6 cellular contexts compared by ENCODE assay signal in the genomic region with DNA sequence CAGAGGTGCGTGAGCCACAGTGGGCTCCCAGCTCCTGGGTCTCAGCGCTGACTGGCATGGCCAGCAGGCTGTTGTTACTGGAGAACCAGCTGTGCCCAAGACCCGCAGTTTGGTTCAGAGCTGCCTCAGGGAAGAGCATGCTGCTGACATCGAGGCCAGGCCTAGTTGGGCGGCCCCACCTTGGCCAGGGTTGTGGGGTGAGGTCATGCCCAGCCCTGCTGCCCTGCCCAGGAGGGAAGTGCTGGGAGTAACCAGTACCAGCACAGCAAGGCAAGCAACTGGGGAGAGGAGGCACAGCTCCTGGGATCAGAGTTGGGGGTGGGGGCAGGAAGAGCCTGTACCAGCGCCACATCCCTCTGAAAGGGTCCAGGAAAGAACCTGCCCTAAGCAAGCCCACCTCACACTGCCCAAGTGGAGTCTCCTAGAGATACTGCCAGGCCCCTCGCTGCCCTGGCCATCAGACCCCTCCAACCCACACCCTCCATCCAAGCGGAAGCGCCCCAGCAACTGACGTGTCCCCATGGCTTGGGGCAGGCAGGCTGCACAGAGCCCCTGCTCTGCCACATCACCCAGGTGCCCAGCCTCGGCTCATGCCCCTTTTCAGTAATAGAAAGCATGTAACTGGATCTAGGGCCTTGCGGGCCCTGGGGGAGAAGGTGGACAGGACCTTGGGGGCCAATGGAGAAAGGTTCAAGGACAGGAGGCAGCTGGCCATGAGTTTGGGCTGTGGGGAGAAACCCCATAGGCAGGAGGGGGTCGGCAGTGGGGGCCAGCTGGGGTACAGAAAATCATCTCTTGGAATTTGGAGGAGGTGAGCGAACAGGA. TPM values are rescaled to one million over a fixed set of nuclear protein-coding genes. Genes with fewer than 3 reads are reported as not detected.
DNase-seq lines count a peak whose midpoint lies in the region; ATAC-seq, FAIRE-seq and TF ChIP-seq lines count a peak whose summit lies in the region.

No MANE protein-coding gene starts in this region.

- no peaks in the 10 kb centered on the region for H3K9me2 ChIP-seq in MM.1S (replicated peaks; ENCODE audit: insufficient read depth, low read length)

- intact Hi-C loops in endothelial cell of umbilical vein (cut with micrococcal nuclease) (no loop called here), gastrocnemius medialis (cut with DNase I; ENCODE audit: low total_unique reads) (no loop called here)

- no peak for FAIRE-seq in endothelial cell of umbilical vein (lab: Jason Lieb, UNC)

- H3K79me2 ChIP-seq in MM.1S (ENCODE audit: low read length) (no peaks in the 10 kb centered on the region), endothelial cell of umbilical vein (ENCODE audit: control insufficient read depth, insufficient read depth, low read length) (no peaks in the 10 kb centered on the region)

- TF ChIP-seq POLR2A in endothelial cell of umbilical vein (IDR thresholded peaks at IDR 0.05; ENCODE audit: low read depth, low read length) (no peak), gastrocnemius medialis (IDR thresholded peaks at IDR 0.05) (no peak)

- DNase-seq in MM.1S (no peak), endothelial cell of umbilical vein (ENCODE audit: low read depth, low spot score) (no peak), gastrocnemius medialis (no peak), superior temporal gyrus (ENCODE audit: extremely low spot score) (no peak), ACHN (no peak), H4 (ENCODE audit: low spot score) (no peak)

- no peak for ATAC-seq in gastrocnemius medialis

- in situ Hi-C loops in gastrocnemius medialis (cut with MboI; ENCODE audit: low sequenced_read_pairs in 4 of 4), result no loop called here
- in situ Hi-C loops in ACHN (cut with HindIII; ENCODE audit: low pct_ligation_motif_present, low pct_unique_long_range_greater_than_20kb, low sequenced_read_pairs), result no loop called here

- no peak overlapping the region for H3K27ac ChIP-seq in MM.1S (ENCODE audit: low read length)
- H3K27ac ChIP-seq in endothelial cell of umbilical vein (ENCODE audit: insufficient read depth, low read depth, low read length), result no peak overlapping the region
- H3K27ac ChIP-seq in gastrocnemius medialis, result peak overlapping the region in 2 of 4 donors; percentile 6 to 38

- dilution Hi-C loops in endothelial cell of umbilical vein (cut with MboI; ENCODE audit: extremely low pct_ligation_motif_present, low sequenced_read_pairs), result no loop called here

- POLR2A ChIA-PET in endothelial cell of umbilical vein (lab: Charles Lee), result interaction anchor here (1.3 kb wide), 1 partner anchor 38 kb away, joined by 3 read pairs; the partner anchor contains the start of genes CIAPIN1 and COQ9

- TF ChIP-seq CTCF in MM.1S (IDR thresholded peaks at IDR 0.05; ENCODE audit: low read length) (no peak), endothelial cell of umbilical vein (IDR thresholded peaks at IDR 0.05; ENCODE audit: extremely low read depth in 1 of 2, insufficient read depth in 1 of 2, low read depth in 1 of 2, low read length in 2 of 2) (no peak), gastrocnemius medialis (IDR thresholded peaks at IDR 0.05 in 4 of 5, conservative IDR thresholded peaks at IDR 0.05 in 1 of 5) (no peak)

- H3K36me3 ChIP-seq in MM.1S (replicated peaks; ENCODE audit: insufficient read depth, low read length) (no peaks in the 10 kb centered on the region), endothelial cell of umbilical vein (ENCODE audit: control insufficient read depth in 2 of 2, extremely low read depth in 1 of 2, insufficient read depth in 2 of 2, low read length in 2 of 2) (no peaks in the 10 kb centered on the region), gastrocnemius medialis (no peaks in the 10 kb centered on the region)

- H3K9me1 ChIP-seq in endothelial cell of umbilical vein (replicated peaks; ENCODE audit: control insufficient read depth, extremely low read depth, insufficient read depth, low read length), result no peaks in the 10 kb centered on the region

- peak overlapping the region; percentile 99 for H3K4me2 ChIP-seq in MM.1S (ENCODE audit: low read depth, low read length)
- peak overlapping the region; percentile 75 for H3K4me2 ChIP-seq in endothelial cell of umbilical vein (ENCODE audit: insufficient read depth, low read length)

- no TSS peak for BruUV-seq in endothelial cell of umbilical vein (replicated peaks; lab: Mats Ljungman, UMichigan)

- H3K4me1 ChIP-seq in MM.1S (ENCODE audit: low read length) (peaks cover 4% of the 10 kb centered on the region; the same call in 1 of the 2 replicates), endothelial cell of umbilical vein (ENCODE audit: control insufficient read depth, extremely low read depth, insufficient read depth, low read length) (peaks cover 6% of the 10 kb centered on the region), gastrocnemius medialis (peaks cover 5 to 11% of the 10 kb centered on the region in 2 donors)

- CTCF ChIA-PET in endothelial cell of umbilical vein (lab: Charles Lee), result interaction anchor here (1.0 to 5.3 kb wide), 3 partner anchors 16 to 52 kb away, joined by 3 to 27 read pairs (median 3); no protein-coding TSS in a partner anchor

- H2AFZ ChIP-seq in MM.1S (ENCODE audit: low read length) (peak overlapping the region; percentile 63), endothelial cell of umbilical vein (ENCODE audit: low read depth, low read length) (peak overlapping the region; percentile 96)

- H3F3A ChIP-seq in MM.1S (ENCODE audit: insufficient read depth, low read length), result no peaks in the 10 kb centered on the region

- H3K27me3 ChIP-seq in MM.1S (replicated peaks; ENCODE audit: insufficient read depth, low read length), result 0 out of 2 replicates have a peak, but pooled peaks cover 3% of the 10 kb centered on the region
- H3K27me3 ChIP-seq in endothelial cell of umbilical vein (ENCODE audit: control insufficient read depth in 2 of 2, insufficient read depth in 2 of 2, low read length in 2 of 2), result peaks cover 0 to 3% of the 10 kb centered on the region in 2 experiments
- peaks cover 0 to 2% (median 0%) of the 10 kb centered on the region in 3 donors for H3K27me3 ChIP-seq in gastrocnemius medialis

- H4K20me1 ChIP-seq in MM.1S (ENCODE audit: insufficient read depth, low read length) (no peaks in the 10 kb centered on the region), endothelial cell of umbilical vein (replicated peaks; ENCODE audit: control insufficient read depth, extremely low read depth, insufficient read depth, low read length) (no peaks in the 10 kb centered on the region)

- H3K9ac ChIP-seq in MM.1S (ENCODE audit: low read length) (peak overlapping the region; percentile 49; the same call in 1 of the 2 replicates), endothelial cell of umbilical vein (replicated peaks; ENCODE audit: extremely low read depth, insufficient read depth, low read length) (peak overlapping the region; percentile 62)

- H3K4me3 ChIP-seq in MM.1S (ENCODE audit: low read length), result no peak overlapping the region; the same call in 1 of the 2 replicates
- H3K4me3 ChIP-seq in endothelial cell of umbilical vein (replicated peaks in 1 of 3; ENCODE audit: insufficient read depth in 1 of 3, low read depth in 1 of 3, low read length in 3 of 3), result peak overlapping the region; percentile 49 to 72 (median 51)
- H3K4me3 ChIP-seq in gastrocnemius medialis, result peak overlapping the region; percentile 49 to 75 (median 60)

- H3K9me3 ChIP-seq in MM.1S (replicated peaks; ENCODE audit: insufficient read depth, low read length) (no peaks in the 10 kb centered on the region), endothelial cell of umbilical vein (replicated peaks; ENCODE audit: control insufficient read depth, insufficient read depth, low read length) (no peaks in the 10 kb centered on the region), gastrocnemius medialis (no peaks in the 10 kb centered on the region)

RNA-seq across cellular contexts. Expression of gene DOK4, which starts 1.0 kb away (rescaled TPM):
- total RNA-seq in endothelial cell of umbilical vein (22.3 and 24.4 TPM in 2 replicates), gastrocnemius medialis (1 to 10 TPM; 2.2 to 3.6 (median 2.9) TPM)
- 22.5 and 23.4 TPM in 2 replicates for polyA plus RNA-seq in endothelial cell of umbilical vein
- 21.2 and 23.3 TPM in 2 replicates for polyA plus RNA-seq in endothelial cell of umbilical vein (2011; cell fraction: cytosol; rRNA removed)
- polyA plus RNA-seq in endothelial cell of umbilical vein (2011; cell fraction: nucleus; rRNA removed), result 40.5 and 44.7 TPM in 2 replicates
- polyA plus RNA-seq in endothelial cell of umbilical vein (2012), result 16.6 and 20.1 TPM in 2 replicates
- 18.0 and 23.8 TPM in 2 replicates for polyA minus RNA-seq in endothelial cell of umbilical vein
- polyA minus RNA-seq in endothelial cell of umbilical vein (2011; cell fraction: cytosol; rRNA and poly(A)+ RNA removed), result 17.8 TPM
- polyA minus RNA-seq in endothelial cell of umbilical vein (2011; cell fraction: nucleus; rRNA and poly(A)+ RNA removed), result 5.4 and 6.0 TPM in 2 replicates
- 15.5 and 25.4 TPM in 2 replicates for total RNA-seq in H4 (2014; rRNA removed; shearing (Covaris generic))

RNA-seq across cellular contexts. Expression of gene POLR2C, which starts 22.8 kb away (rescaled TPM):
- total RNA-seq in endothelial cell of umbilical vein (60.2 and 65.2 TPM in 2 replicates), gastrocnemius medialis (100 to 1,000 TPM in 3 of 4 donors, 10 to 100 TPM in 1; 97.2 to 162 (median 134) TPM)
- polyA plus RNA-seq in endothelial cell of umbilical vein, result 115 and 129 TPM in 2 replicates
- polyA plus RNA-seq in endothelial cell of umbilical vein (2011; cell fraction: cytosol; rRNA removed), result 118 and 127 TPM in 2 replicates
- 92.4 and 111 TPM in 2 replicates for polyA plus RNA-seq in endothelial cell of umbilical vein (2011; cell fraction: nucleus; rRNA removed)
- 61.1 and 68.3 TPM in 2 replicates for polyA plus RNA-seq in endothelial cell of umbilical vein (2012)
- polyA minus RNA-seq in endothelial cell of umbilical vein, result 224 and 248 TPM in 2 replicates
- 122 TPM for polyA minus RNA-seq in endothelial cell of umbilical vein (2011; cell fraction: cytosol; rRNA and poly(A)+ RNA removed)
- polyA minus RNA-seq in endothelial cell of umbilical vein (2011; cell fraction: nucleus; rRNA and poly(A)+ RNA removed), result 58.3 and 59.0 TPM in 2 replicates
- total RNA-seq in H4 (2014; rRNA removed; shearing (Covaris generic)), result 201 and 244 TPM in 2 replicates

RNA-seq across cellular contexts. Expression of gene COQ9, which starts 38.0 kb away (rescaled TPM):
- total RNA-seq in endothelial cell of umbilical vein, result 42.1 and 42.5 TPM in 2 replicates
- 78.3 and 83.6 TPM in 2 replicates for polyA plus RNA-seq in endothelial cell of umbilical vein
- polyA plus RNA-seq in endothelial cell of umbilical vein (2011; cell fraction: cytosol; rRNA removed), result 77.5 and 80.1 TPM in 2 replicates
- 130 and 136 TPM in 2 replicates for polyA plus RNA-seq in endothelial cell of umbilical vein (2011; cell fraction: nucleus; rRNA removed)
- 45.1 and 49.5 TPM in 2 replicates for polyA plus RNA-seq in endothelial cell of umbilical vein (2012)
- polyA minus RNA-seq in endothelial cell of umbilical vein, result 65.5 and 67.5 TPM in 2 replicates
- polyA minus RNA-seq in endothelial cell of umbilical vein (2011; cell fraction: cytosol; rRNA and poly(A)+ RNA removed), result 50.9 TPM
- polyA minus RNA-seq in endothelial cell of umbilical vein (2011; cell fraction: nucleus; rRNA and poly(A)+ RNA removed), result 27.8 and 29.9 TPM in 2 replicates
- 100 to 1,000 TPM; 107 to 171 (median 135) TPM for total RNA-seq in gastrocnemius medialis
- total RNA-seq in H4 (2014; rRNA removed; shearing (Covaris generic)), result 67.6 and 76.9 TPM in 2 replicates

RNA-seq across cellular contexts. Expression of gene CIAPIN1, which starts 38.1 kb away (rescaled TPM):
- total RNA-seq in endothelial cell of umbilical vein, result 70.9 and 77.9 TPM in 2 replicates
- polyA plus RNA-seq in endothelial cell of umbilical vein, result 70.7 and 74.6 TPM in 2 replicates
- polyA plus RNA-seq in endothelial cell of umbilical vein (2011; cell fraction: cytosol; rRNA removed), result 75.4 and 79.5 TPM in 2 replicates
- 58.5 and 59.3 TPM in 2 replicates for polyA plus RNA-seq in endothelial cell of umbilical vein (2011; cell fraction: nucleus; rRNA removed)
- 68.9 and 85.7 TPM in 2 replicates for polyA plus RNA-seq in endothelial cell of umbilical vein (2012)
- 54.0 and 60.6 TPM in 2 replicates for polyA minus RNA-seq in endothelial cell of umbilical vein
- polyA minus RNA-seq in endothelial cell of umbilical vein (2011; cell fraction: cytosol; rRNA and poly(A)+ RNA removed), result 24.8 TPM
- 19.1 and 34.2 TPM in 2 replicates for polyA minus RNA-seq in endothelial cell of umbilical vein (2011; cell fraction: nucleus; rRNA and poly(A)+ RNA removed)
- total RNA-seq in gastrocnemius medialis, result 10 to 100 TPM; 31.0 to 38.8 (median 37.9) TPM
- 88.4 and 96.4 TPM in 2 replicates for total RNA-seq in H4 (2014; rRNA removed; shearing (Covaris generic))

RNA-seq across cellular contexts. Expression of gene CCDC102A, which starts 51.1 kb away (rescaled TPM):
- total RNA-seq in endothelial cell of umbilical vein (6.6 and 7.8 TPM in 2 replicates), gastrocnemius medialis (1 to 10 TPM; 1.2 to 9.3 (median 3.4) TPM)
- 12.0 and 12.2 TPM in 2 replicates for polyA plus RNA-seq in endothelial cell of umbilical vein
- polyA plus RNA-seq in endothelial cell of umbilical vein (2011; cell fraction: cytosol; rRNA removed), result 8.3 and 11.9 TPM in 2 replicates
- polyA plus RNA-seq in endothelial cell of umbilical vein (2011; cell fraction: nucleus; rRNA removed), result 6.6 and 8.4 TPM in 2 replicates
- polyA plus RNA-seq in endothelial cell of umbilical vein (2012), result 5.1 and 7.9 TPM in 2 replicates
- polyA minus RNA-seq in endothelial cell of umbilical vein, result 4.1 and 4.2 TPM in 2 replicates
- 1.9 TPM for polyA minus RNA-seq in endothelial cell of umbilical vein (2011; cell fraction: cytosol; rRNA and poly(A)+ RNA removed)
- polyA minus RNA-seq in endothelial cell of umbilical vein (2011; cell fraction: nucleus; rRNA and poly(A)+ RNA removed), result 1.4 and 3.3 TPM in 2 replicates
- 5.8 and 10.2 TPM in 2 replicates for total RNA-seq in H4 (2014; rRNA removed; shearing (Covaris generic))
